Comparison of ENCODE assay signal across 1 cellular context in the genomic region with DNA sequence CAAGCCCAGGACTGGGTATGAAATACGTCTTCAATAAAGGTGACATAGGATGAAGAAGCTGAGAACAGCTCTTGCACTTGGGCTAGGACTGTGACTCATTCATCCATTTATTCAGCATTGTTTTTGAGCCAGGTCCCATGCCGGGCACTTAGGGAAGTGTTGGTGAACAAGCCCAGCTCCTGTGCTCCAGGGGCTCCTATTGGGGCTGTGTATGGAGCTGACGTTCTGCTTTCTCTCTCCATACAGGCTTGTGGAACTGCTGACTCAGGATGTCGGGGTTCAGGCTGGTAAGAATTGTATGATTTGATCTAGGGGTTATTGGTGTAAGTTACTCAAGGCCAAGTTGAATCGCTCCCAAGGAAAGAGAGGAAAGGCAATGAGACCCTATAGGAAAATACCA.
A peak's percentile ranks its signal among the peaks of the same experiment; 100 is the strongest.
TF ChIP-seq lines count a peak whose summit lies in the region.

No MANE protein-coding gene starts in this region.

TF ChIP-seq in H1, 55 proteins besides CTCF, POLR2A, EP300 and RAD21:
- 0 out of 2 replicates have a peak, but pooled peaks have one; percentile 25 for TF ChIP-seq MAFK (IDR thresholded peaks at IDR 0.05; ENCODE audit: low read depth, low read length)
- TF ChIP-seq, protein P1, sequence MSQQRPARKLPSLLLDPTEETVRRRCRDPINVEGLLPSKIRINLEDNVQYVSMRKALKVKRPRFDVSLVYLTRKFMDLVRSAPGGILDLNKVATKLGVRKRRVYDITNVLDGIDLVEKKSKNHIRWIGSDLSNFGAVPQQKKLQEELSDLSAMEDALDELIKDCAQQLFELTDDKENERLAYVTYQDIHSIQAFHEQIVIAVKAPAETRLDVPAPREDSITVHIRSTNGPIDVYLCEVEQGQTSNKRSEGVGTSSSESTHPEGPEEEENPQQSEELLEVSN (IDR thresholded peaks at IDR 0.05) = no peak
- no peak for TF ChIP-seq NRF1 (IDR thresholded peaks at IDR 0.05; ENCODE audit: low read depth, low read length)
